In genomic region chr14:61148742-61149350, GRCh38 we compare ENCODE assay signal across 1 cellular context.
A peak's percentile ranks its signal among the peaks of the same experiment; 100 is the strongest.
TF ChIP-seq lines count a peak whose summit lies in the region.

No MANE protein-coding gene starts in this region.

TF ChIP-seq in IMR-90, 13 proteins besides CTCF, POLR2A, EP300 and RAD21:
- peak; percentile 62 for TF ChIP-seq CEBPB (IDR thresholded peaks at IDR 0.05; ENCODE audit: low read depth, low read length)
- TF ChIP-seq RCOR1 (IDR thresholded peaks at IDR 0.05; ENCODE audit: insufficient replicate concordance, low read length), result no peak
